11 cellular contexts compared by ENCODE assay signal in genomic region chr4:158873795-158874359, GRCh38.
DNase-seq lines count a peak whose midpoint lies in the region; ATAC-seq and TF ChIP-seq lines count a peak whose summit lies in the region.
"Had no signal": no experiment of that assay in that cellular context is flagged by ENCODE, and none has a peak within 500 bp of the region (broad histone marks: within the 10 kb centered on the region; RNA-seq: fewer than 3 reads in every experiment).

No MANE protein-coding gene starts in this region.

- 90 to 93% methylated on average over 4 of the region's 4 CpGs for WGBS in thyroid gland, 2 donors

- POLR2A ChIA-PET in activated CD8-positive, alpha-beta T cell treated with anti-CD3 and anti-CD28 coated beads for 36 hours (lab: Charles Lee), result no interaction called here

- H3K4me1 Mint-ChIP-seq in activated T-cell treated with anti-CD3 and anti-CD28 coated beads, Interleukin-2, amount 50 U/mL, for 72 hours (ENCODE audit: low read depth), result peaks cover 8% of the 10 kb centered on the region
- peaks cover 6% of the 10 kb centered on the region for H3K4me1 Mint-ChIP-seq in activated T-cell treated with anti-CD3 and anti-CD28 coated beads, Interleukin-2, amount 50 U/mL, for 24 hours (ENCODE audit: low read depth)
- peaks cover 7% of the 10 kb centered on the region for H3K4me1 Mint-ChIP-seq in activated CD8-positive, alpha-beta T cell treated with anti-CD3 and anti-CD28 coated beads for 36 hours (ENCODE audit: low read depth)

- peak; percentile 8 to 25 for DNase-seq in activated T-cell treated with anti-CD3 and anti-CD28 coated beads, Interleukin-2, amount 50 U/mL, for 72 hours
- DNase-seq in activated T-cell treated with anti-CD3 and anti-CD28 coated beads, Interleukin-2, amount 50 U/mL, for 24 hours, result no peak
- peak; percentile 29 for DNase-seq in activated CD8-positive, alpha-beta T cell treated with anti-CD3 and anti-CD28 coated beads for 36 hours
- peak; percentile 91 to 93 for DNase-seq in foreskin keratinocyte
- peak; percentile 37 for DNase-seq in stromal cell of bone marrow (ENCODE audit: low read depth)
- no peak for DNase-seq in thyroid gland
- no peak for DNase-seq in NCI-H2171 treated with DMSO at 0.1 percent for 48 hours (lab: John Stamatoyannopoulos, UW)
- DNase-seq: activated effector memory CD4-positive, alpha-beta T cell treated with anti-CD3 and anti-CD28 coated beads, Interleukin-2, amount 50 U/mL, for 16 hours; NCI-H1092 had no signal

- H3K9me3 Mint-ChIP-seq in activated T-cell treated with anti-CD3 and anti-CD28 coated beads, Interleukin-2, amount 50 U/mL, for 72 hours, result peaks cover 3 to 5% of the 10 kb centered on the region in 2 donors
- H3K9me3 Mint-ChIP-seq in activated T-cell treated with anti-CD3 and anti-CD28 coated beads, Interleukin-2, amount 50 U/mL, for 24 hours, result peaks cover under 1% of the 10 kb centered on the region
- H3K9me3 Mint-ChIP-seq in activated CD8-positive, alpha-beta T cell treated with anti-CD3 and anti-CD28 coated beads for 36 hours, result peaks cover 4% of the 10 kb centered on the region

- no peaks in the 10 kb centered on the region for H3K27me3 Mint-ChIP-seq in activated T-cell treated with anti-CD3 and anti-CD28 coated beads, Interleukin-2, amount 50 U/mL, for 72 hours (ENCODE audit: low read depth)
- no peaks in the 10 kb centered on the region for H3K27me3 Mint-ChIP-seq in activated T-cell treated with anti-CD3 and anti-CD28 coated beads, Interleukin-2, amount 50 U/mL, for 24 hours
- H3K27me3 Mint-ChIP-seq in activated CD8-positive, alpha-beta T cell treated with anti-CD3 and anti-CD28 coated beads for 36 hours, result no peaks in the 10 kb centered on the region

- no peak overlapping the region for H3K4me3 ChIP-seq in thyroid gland (replicated peaks in 1 of 3)

- peaks cover 9 to 12% of the 10 kb centered on the region in 2 donors for H3K36me3 Mint-ChIP-seq in activated T-cell treated with anti-CD3 and anti-CD28 coated beads, Interleukin-2, amount 50 U/mL, for 72 hours (ENCODE audit: insufficient read depth in 2 of 2)
- H3K36me3 Mint-ChIP-seq in activated T-cell treated with anti-CD3 and anti-CD28 coated beads, Interleukin-2, amount 50 U/mL, for 24 hours (ENCODE audit: low read depth), result peaks cover 62% of the 10 kb centered on the region
- peaks cover 39% of the 10 kb centered on the region for H3K36me3 Mint-ChIP-seq in activated CD8-positive, alpha-beta T cell treated with anti-CD3 and anti-CD28 coated beads for 36 hours (ENCODE audit: low read depth)

- H3K4me3 Mint-ChIP-seq in activated T-cell treated with anti-CD3 and anti-CD28 coated beads, Interleukin-2, amount 50 U/mL, for 72 hours, result peak overlapping the region in 1 of 2 donors; percentile 5
- H3K4me3 Mint-ChIP-seq in activated T-cell treated with anti-CD3 and anti-CD28 coated beads, Interleukin-2, amount 50 U/mL, for 24 hours, result no peak overlapping the region
- H3K4me3 Mint-ChIP-seq in activated CD8-positive, alpha-beta T cell treated with anti-CD3 and anti-CD28 coated beads for 36 hours, result no peak overlapping the region

- ATAC-seq in activated T-cell treated with anti-CD3 and anti-CD28 coated beads, Interleukin-2, amount 50 U/mL, for 72 hours (replicated peaks in 1 of 2), result peak; percentile 88 to 90
- ATAC-seq in activated CD8-positive, alpha-beta T cell treated with anti-CD3 and anti-CD28 coated beads for 36 hours, result peak; percentile 67
- ATAC-seq in foreskin keratinocyte, result peak; percentile 92
- ATAC-seq in GM18867 (IDR thresholded peaks at IDR 0.05; ENCODE audit: unreplicated experiment), result no peak

- H3K9me3 ChIP-seq in thyroid gland, result no peaks in the 10 kb centered on the region

- intact Hi-C loops in activated CD8-positive, alpha-beta T cell treated with anti-CD3 and anti-CD28 coated beads for 36 hours (cut with micrococcal nuclease), result no loop called here
- intact Hi-C loops in thyroid gland (cut with DNase I), result no loop called here

- CTCF ChIA-PET in activated CD8-positive, alpha-beta T cell treated with anti-CD3 and anti-CD28 coated beads for 36 hours (lab: Charles Lee), result interaction anchor here (0.9 to 1.6 kb wide), 3 partner anchors 51 to 330 kb away, joined by 3 to 4 read pairs (median 3); no protein-coding TSS in a partner anchor

- H3K27ac Mint-ChIP-seq in activated T-cell treated with anti-CD3 and anti-CD28 coated beads, Interleukin-2, amount 50 U/mL, for 72 hours, result peak overlapping the region; percentile 78
- H3K27ac Mint-ChIP-seq in activated T-cell treated with anti-CD3 and anti-CD28 coated beads, Interleukin-2, amount 50 U/mL, for 24 hours, result no peak overlapping the region
- no peak overlapping the region for H3K27ac Mint-ChIP-seq in activated CD8-positive, alpha-beta T cell treated with anti-CD3 and anti-CD28 coated beads for 36 hours

- no peaks in the 10 kb centered on the region for H3K27me3 ChIP-seq in foreskin keratinocyte
- H3K27me3 ChIP-seq in thyroid gland, result no peaks in the 10 kb centered on the region

- no peak for TF ChIP-seq CTCF in activated CD8-positive, alpha-beta T cell treated with anti-CD3 and anti-CD28 coated beads for 36 hours (IDR thresholded peaks at IDR 0.05)
- no peak for TF ChIP-seq CTCF in foreskin keratinocyte (conservative IDR thresholded peaks at IDR 0.05)
- no peak for TF ChIP-seq CTCF in thyroid gland (IDR thresholded peaks at IDR 0.05)

- TF ChIP-seq POLR2A in thyroid gland (IDR thresholded peaks at IDR 0.05), result no peak

- H3K4me1 ChIP-seq in foreskin keratinocyte (peaks cover 7% of the 10 kb centered on the region), thyroid gland (no peaks in the 10 kb centered on the region)

- peaks cover 12 to 16% of the 10 kb centered on the region in 2 donors for H3K36me3 ChIP-seq in thyroid gland

- peak overlapping the region; percentile 44 for H3K27ac ChIP-seq in foreskin keratinocyte
- H3K27ac ChIP-seq in thyroid gland, result no peak overlapping the region
- H3K27ac ChIP-seq: C4-2B had no signal

Comparison
In these comparisons a context has a peak if more than half of its experiments do, and no peak if none do; other contexts are left out.
1. DNase-seq: peak in activated T-cell treated with anti-CD3 and anti-CD28 coated beads, Interleukin-2, amount 50 U/mL, for 72 hours (2 of 2), activated CD8-positive, alpha-beta T cell treated with anti-CD3 and anti-CD28 coated beads for 36 hours (single experiment), foreskin keratinocyte (2 of 2) and stromal cell of bone marrow (single experiment); none in activated T-cell treated with anti-CD3 and anti-CD28 coated beads, Interleukin-2, amount 50 U/mL, for 24 hours (single experiment), thyroid gland (0 of 2) and NCI-H2171 treated with DMSO at 0.1 percent for 48 hours (single experiment).